In the genomic region with DNA sequence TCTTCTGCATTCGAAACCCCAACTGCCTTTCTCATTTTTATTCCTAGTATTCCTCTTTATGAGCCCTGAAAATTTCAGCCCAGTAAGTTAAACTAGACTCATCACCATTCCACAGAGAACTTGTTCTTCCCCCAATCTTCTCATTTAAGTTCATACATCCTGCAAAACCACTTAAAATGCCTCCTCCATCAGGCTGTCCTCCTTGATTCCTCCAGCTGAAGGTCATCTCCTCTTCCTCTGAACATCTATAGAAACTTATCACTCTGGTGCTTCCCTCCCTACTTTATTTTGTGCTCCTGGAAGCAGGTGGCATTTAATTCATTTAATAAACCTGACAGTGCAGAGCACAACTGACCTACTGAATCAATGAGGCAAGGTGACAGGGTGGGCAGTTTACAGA, we compare ENCODE assay signal across 16 cellular contexts. TPM values are rescaled to one million over a fixed set of nuclear protein-coding genes. Genes with fewer than 3 reads are reported as not detected.
DNase-seq lines count a peak whose midpoint lies in the region; ATAC-seq, FAIRE-seq and TF ChIP-seq lines count a peak whose summit lies in the region.
"Had no signal": no experiment of that assay in that cellular context is flagged by ENCODE, and none has a peak within 500 bp of the region (broad histone marks: within the 10 kb centered on the region; RNA-seq: fewer than 3 reads in every experiment).

No MANE protein-coding gene starts in this region.

- H3K27me3 Mint-ChIP-seq in nephron (ENCODE audit: low read depth), result no peaks in the 10 kb centered on the region
- H3K27me3 Mint-ChIP-seq in type B pancreatic cell, result no peaks in the 10 kb centered on the region
- H3K27me3 Mint-ChIP-seq: activated CD4-positive, alpha-beta memory T cell treated with anti-CD3 and anti-CD28 coated beads for 36 hours had no signal

- intact Hi-C loops in heart right ventricle (cut with DNase I) (no loop called here), Right ventricle myocardium superior (cut with DNase I) (no loop called here)

- 90 to 96% methylated on average over 1 of the region's 1 CpG for WGBS in heart right ventricle, 2 donors

- H3K36me3 ChIP-seq in heart right ventricle (peaks cover 0 to 23% (median 0%) of the 10 kb centered on the region in 9 donors), brain microvascular endothelial cell (replicated peaks) (peaks cover 16% of the 10 kb centered on the region)

- H3K4me1 Mint-ChIP-seq in nephron (peaks cover 95% of the 10 kb centered on the region), type B pancreatic cell (ENCODE audit: unreplicated experiment) (peaks cover 92% of the 10 kb centered on the region)

- H3K27ac ChIP-seq in heart right ventricle (peak overlapping the region in 6 of 10 donors; percentile 7 to 37 (median 22)), brain microvascular endothelial cell (peak overlapping the region; percentile 58)
- H3K27ac ChIP-seq: neutrophil had no signal

- H3K36me3 Mint-ChIP-seq in nephron (ENCODE audit: low read depth) (peaks cover 29% of the 10 kb centered on the region), type B pancreatic cell (peaks cover 32% of the 10 kb centered on the region)

- peaks cover 11 to 94% (median 84%) of the 10 kb centered on the region in 9 donors for H3K4me1 ChIP-seq in heart right ventricle

- DNase-seq in heart right ventricle (no peak), Right ventricle myocardium superior (no peak), brain microvascular endothelial cell (no peak), type B pancreatic cell (ENCODE audit: extremely low spot score, unreplicated experiment) (no peak), frontal cortex (ENCODE audit: low spot score in 2 of 2) (no peak), NCI-H187 (lab: John Stamatoyannopoulos, UW) (no peak)
- DNase-seq in activated CD8-positive, alpha-beta memory T cell treated with anti-CD3 and anti-CD28 coated beads for 24 hours, result no peak
- DNase-seq: activated CD4-positive, alpha-beta memory T cell treated with anti-CD3 and anti-CD28 coated beads for 36 hours; activated effector memory CD4-positive, alpha-beta T cell treated with Interleukin-2 at 50 U/mL for 16 hours; COR-L47; GDM1; left lung; NCI-H1417 treated with DMSO at 0.1 percent for 48 hours had no signal

- H3K4me3 Mint-ChIP-seq in nephron (peak overlapping the region in 2 of 3 experiments; percentile 5 to 6), type B pancreatic cell (peak overlapping the region; percentile 44)
- H3K4me3 Mint-ChIP-seq: activated CD4-positive, alpha-beta memory T cell treated with anti-CD3 and anti-CD28 coated beads for 36 hours had no signal

- FAIRE-seq in frontal cortex (lab: Jason Lieb, UNC), result no peak
- FAIRE-seq: TTC549 had no signal

- H3K9me3 ChIP-seq in heart right ventricle, result no peaks in the 10 kb centered on the region
- H3K9me3 ChIP-seq: left lung, neutrophil had no signal

- in situ Hi-C loops in brain microvascular endothelial cell (cut with HindIII; ENCODE audit: low pct_ligation_motif_present, low sequenced_read_pairs), result no loop called here

- no peaks in the 10 kb centered on the region for H3K27me3 ChIP-seq in heart right ventricle
- H3K27me3 ChIP-seq in brain microvascular endothelial cell (replicated peaks), result no peaks in the 10 kb centered on the region
- H3K27me3 ChIP-seq: left lung, neutrophil had no signal

- H3K4me3 ChIP-seq in heart right ventricle, result no peak overlapping the region
- H3K4me3 ChIP-seq in brain microvascular endothelial cell (ENCODE audit: low read depth, low read length), result no peak overlapping the region
- H3K4me3 ChIP-seq: left lung had no signal

- TF ChIP-seq CTCF in heart right ventricle (IDR thresholded peaks at IDR 0.05) (no peak), brain microvascular endothelial cell (IDR thresholded peaks at IDR 0.05; ENCODE audit: low read depth, low read length, missing control alignments) (no peak), nephron (IDR thresholded peaks at IDR 0.05; ENCODE audit: unreplicated experiment in 3 of 3) (no peak), type B pancreatic cell (conservative IDR thresholded peaks at IDR 0.05) (no peak)

- no peaks in the 10 kb centered on the region for H3K9me3 Mint-ChIP-seq in nephron
- H3K9me3 Mint-ChIP-seq in type B pancreatic cell, result no peaks in the 10 kb centered on the region
- H3K9me3 Mint-ChIP-seq: activated CD4-positive, alpha-beta memory T cell treated with anti-CD3 and anti-CD28 coated beads for 36 hours had no signal

- no peak for ATAC-seq in heart right ventricle
- ATAC-seq in Right ventricle myocardium superior (ENCODE audit: poor library complexity), result no peak
- ATAC-seq: left lung had no signal

- H3K27ac Mint-ChIP-seq in nephron (peak overlapping the region; percentile 60 to 84 (median 76)), type B pancreatic cell (peak overlapping the region; percentile 22)
- H3K27ac Mint-ChIP-seq: activated CD4-positive, alpha-beta memory T cell treated with anti-CD3 and anti-CD28 coated beads for 36 hours had no signal

RNA-seq across cellular contexts. Expression of a gene that starts 38.3 kb away (rescaled TPM):
- total RNA-seq in heart right ventricle, result 10 to 100 TPM; 20.8 to 46.1 (median 30.3) TPM
- polyA plus RNA-seq in heart right ventricle, result 10 to 100 TPM; 14.5 to 28.2 TPM
- 23.0 TPM for total RNA-seq in Right ventricle myocardium superior
- 78.5 and 111 TPM in 2 replicates for total RNA-seq in type B pancreatic cell (ENCODE audit: low replicate concordance)
- 83.2 TPM for total RNA-seq in frontal cortex
